In genomic region chr6:127515234-127515793, GRCh38 we compare ENCODE assay signal across 8 cellular contexts. TPM values are rescaled to one million over a fixed set of nuclear protein-coding genes. Genes with fewer than 3 reads are reported as not detected.
A peak's percentile ranks its signal among the peaks of the same experiment; 100 is the strongest.
DNase-seq lines count a peak whose midpoint lies in the region; ATAC-seq and TF ChIP-seq lines count a peak whose summit lies in the region.

No MANE protein-coding gene starts in this region.

- peak; percentile 6 for ATAC-seq in GM19351 (IDR thresholded peaks at IDR 0.05; ENCODE audit: unreplicated experiment)
- ATAC-seq in activated T-helper 17 cell treated with anti-CD3 and anti-CD28 coated beads, Interleukin-2, amount 50 U/mL, for 72 hours (replicated peaks): peak; percentile 8

- peaks cover 0 to 3% (median under 1%) of the 10 kb centered on the region in 3 donors for H3K36me3 Mint-ChIP-seq in CD8-positive, alpha-beta memory T cell
- H3K36me3 Mint-ChIP-seq in activated T-helper 17 cell treated with anti-CD3 and anti-CD28 coated beads, Interleukin-2, amount 50 U/mL, for 72 hours (ENCODE audit: low read depth): peaks cover 57% of the 10 kb centered on the region
- no peaks in the 10 kb centered on the region for H3K36me3 Mint-ChIP-seq in osteocyte (ENCODE audit: unreplicated experiment)

- peak overlapping the region; percentile 83 for H3K4me3 ChIP-seq in CD8-positive, alpha-beta memory T cell (ENCODE audit: low read length)

- peak overlapping the region in 5 of 8 donors; percentile 12 to 74 (median 55) for H3K27ac Mint-ChIP-seq in CD8-positive, alpha-beta memory T cell
- H3K27ac Mint-ChIP-seq in activated T-helper 17 cell treated with anti-CD3 and anti-CD28 coated beads, Interleukin-2, amount 50 U/mL, for 72 hours: peak overlapping the region; percentile 69
- H3K27ac Mint-ChIP-seq in osteocyte (ENCODE audit: unreplicated experiment): no peak overlapping the region

- peaks cover 23 to 26% of the 10 kb centered on the region in 2 donors for H3K27me3 Mint-ChIP-seq in CD8-positive, alpha-beta memory T cell
- H3K27me3 Mint-ChIP-seq in activated T-helper 17 cell treated with anti-CD3 and anti-CD28 coated beads, Interleukin-2, amount 50 U/mL, for 72 hours: no peaks in the 10 kb centered on the region
- peaks cover 48% of the 10 kb centered on the region for H3K27me3 Mint-ChIP-seq in osteocyte (ENCODE audit: unreplicated experiment)

- no peak overlapping the region for H3K27ac ChIP-seq in CD8-positive, alpha-beta memory T cell (ENCODE audit: low read depth, low read length)

- H3K9me3 Mint-ChIP-seq in CD8-positive, alpha-beta memory T cell: peaks cover 0 to under 1% (median 0%) of the 10 kb centered on the region in 5 donors
- H3K9me3 Mint-ChIP-seq in activated T-helper 17 cell treated with anti-CD3 and anti-CD28 coated beads, Interleukin-2, amount 50 U/mL, for 72 hours: no peaks in the 10 kb centered on the region
- no peaks in the 10 kb centered on the region for H3K9me3 Mint-ChIP-seq in osteocyte (ENCODE audit: unreplicated experiment)

- DNase-seq in CD8-positive, alpha-beta memory T cell: peak in 1 of 5 donors; percentile 11
- DNase-seq in KBM-7 (peak; percentile 20), germinal center (ENCODE audit: low spot score) (peak; percentile 16), osteocyte (ENCODE audit: extremely low spot score, unreplicated experiment) (no peak), HK-2 (ENCODE audit: unreplicated experiment) (no peak), NOMO-1 treated with dmso at 0.1 percent for 144 hours (lab: John Stamatoyannopoulos, UW; ENCODE audit: unreplicated experiment) (no peak)

- H3K4me1 Mint-ChIP-seq in CD8-positive, alpha-beta memory T cell: peaks cover 27 to 43% (median 33%) of the 10 kb centered on the region in 3 donors
- H3K4me1 Mint-ChIP-seq in activated T-helper 17 cell treated with anti-CD3 and anti-CD28 coated beads, Interleukin-2, amount 50 U/mL, for 72 hours: peaks cover 26% of the 10 kb centered on the region
- peaks cover 23% of the 10 kb centered on the region for H3K4me1 Mint-ChIP-seq in osteocyte (ENCODE audit: unreplicated experiment)

- H3K9me3 ChIP-seq in CD8-positive, alpha-beta memory T cell (ENCODE audit: low read length): no peaks in the 10 kb centered on the region

- in situ Hi-C loops in KBM-7 (cut with MboI; ENCODE audit: low pct_unique_long_range_greater_than_20kb, low sequenced_read_pairs): no loop called here

- peaks cover 14% of the 10 kb centered on the region for H3K27me3 ChIP-seq in CD8-positive, alpha-beta memory T cell (ENCODE audit: insufficient read depth, low read length, poor library complexity, severe bottlenecking)

- no peak for TF ChIP-seq CTCF in osteocyte (IDR thresholded peaks at IDR 0.05)

- no peaks in the 10 kb centered on the region for H3K36me3 ChIP-seq in CD8-positive, alpha-beta memory T cell (ENCODE audit: insufficient read depth, low read length)

- peak overlapping the region; percentile 85 to 96 (median 89) for H3K4me3 Mint-ChIP-seq in CD8-positive, alpha-beta memory T cell
- H3K4me3 Mint-ChIP-seq in activated T-helper 17 cell treated with anti-CD3 and anti-CD28 coated beads, Interleukin-2, amount 50 U/mL, for 72 hours: peak overlapping the region; percentile 90
- peak overlapping the region; percentile 74 for H3K4me3 Mint-ChIP-seq in osteocyte (ENCODE audit: unreplicated experiment)

- CTCF ChIA-PET in CD8-positive, alpha-beta memory T cell (lab: Charles Lee): interaction anchor here (0.7 to 3.9 kb wide), 21 partner anchors 8 to 1727 kb away, joined by 3 to 28 read pairs (median 3); partner anchors contain the start of genes KIAA0408 and TRMT11

- POLR2A ChIA-PET in CD8-positive, alpha-beta memory T cell (lab: Charles Lee): interaction anchor here (1.2 kb wide), 1 partner anchor 249 kb away, joined by 4 read pairs; the partner anchor contains the start of gene RNF146

- H3K4me1 ChIP-seq in CD8-positive, alpha-beta memory T cell (ENCODE audit: insufficient read depth, low read length): peaks cover 29% of the 10 kb centered on the region

RNA-seq across cellular contexts. Expression of gene KIAA0408, which starts 56.1 kb away (rescaled TPM):
- 10 to 100 TPM in 1 of 2 experiments, 1 to 10 TPM in 1; 9.0 to 11.0 TPM for total RNA-seq in CD8-positive, alpha-beta memory T cell
- 0.76 TPM for polyA plus RNA-seq in CD8-positive, alpha-beta memory T cell
- total RNA-seq in activated T-helper 17 cell treated with anti-CD3 and anti-CD28 coated beads, Interleukin-2, amount 50 U/mL, for 72 hours: 10 to 100 TPM; 10.8 to 13.8 TPM
- total RNA-seq in osteocyte: 0.27 TPM in 1 of 2 replicates, not detected in the other

Comparison
In these comparisons a context has a peak if more than half of its experiments do, and no peak if none do; other contexts are left out.
1. DNase-seq: peak in KBM-7 (single experiment) and germinal center (single experiment); none in osteocyte (single experiment), HK-2 (single experiment) and NOMO-1 treated with dmso at 0.1 percent for 144 hours (single experiment).
2. Peak in every context shown above with its lines, with median percentiles within 50 percentile points of each other: H3K4me3 Mint-ChIP-seq.